Comparison of ENCODE assay signal across 27 cellular contexts in the genomic region with DNA sequence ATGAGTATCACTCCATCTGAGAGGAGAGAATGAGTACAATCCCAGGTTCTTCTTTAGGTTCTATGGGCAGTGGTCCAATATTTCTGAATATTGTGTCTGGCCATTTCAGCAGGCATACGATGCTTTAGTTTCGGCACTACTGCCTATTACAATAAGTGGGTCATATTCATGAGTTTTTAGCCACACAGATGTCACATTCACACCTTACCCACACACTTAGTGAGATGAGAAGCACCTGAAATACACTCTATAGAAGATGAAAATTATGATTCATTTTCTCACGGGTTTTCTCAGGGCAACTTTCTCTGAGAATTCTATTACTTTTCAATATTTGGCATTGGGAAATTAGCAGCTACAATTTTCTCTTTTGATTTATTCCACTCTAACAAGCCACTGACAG.
"Had no signal": no experiment of that assay in that cellular context is flagged by ENCODE, and none has a peak within 500 bp of the region (broad histone marks: within the 10 kb centered on the region; RNA-seq: fewer than 3 reads in every experiment).

No MANE protein-coding gene starts in this region.

- H3K4me3 Mint-ChIP-seq: activated CD4-positive, alpha-beta memory T cell treated with anti-CD3 and anti-CD28 coated beads for 36 hours; activated CD4-positive, alpha-beta T cell treated with anti-CD3 and anti-CD28 coated beads, Interleukin-2, amount 10 ng/mL, durations not matched to agents 24 days and 14 days; activated T-cell treated with anti-CD3 and anti-CD28 coated beads, Interleukin-2, amount 50 U/mL, for 24 hours; brain; central memory CD8-positive, alpha-beta T cell had no signal

- H3K27me3 ChIP-seq: MG63, Peyer's patch, SJCRH30 had no signal

- H3K36me3 ChIP-seq: MG63, Peyer's patch, SJCRH30, WERI-Rb-1 had no signal

- H3K9me3 Mint-ChIP-seq: activated CD4-positive, alpha-beta memory T cell treated with anti-CD3 and anti-CD28 coated beads for 36 hours; activated T-cell treated with anti-CD3 and anti-CD28 coated beads, Interleukin-2, amount 50 U/mL, for 24 hours; activated T-helper 2 cell treated with anti-CD3 and anti-CD28 coated beads, Interferon-gamma antibody, Interleukin-2, Interleukin-4, amounts not matched to agents 10 μg/mL and 5 μg/mL and 100 μg/mL, durations not matched to agents 14 hours and 24 hours and 36 hours; central memory CD8-positive, alpha-beta T cell had no signal

- H3K9me3 ChIP-seq: MG63, Peyer's patch, SJCRH30, SK-N-SH had no signal

- H3K27me3 Mint-ChIP-seq: activated CD4-positive, alpha-beta T cell treated with anti-CD3 and anti-CD28 coated beads, Interleukin-2, amount 10 ng/mL, durations not matched to agents 24 days and 14 days; activated T-cell treated with anti-CD3 and anti-CD28 coated beads, Interleukin-2, amount 50 U/mL, for 24 hours had no signal

- H3K4me1 ChIP-seq: Peyer's patch, SJCRH30 had no signal

- H3K36me3 Mint-ChIP-seq: activated CD4-positive, alpha-beta memory T cell treated with anti-CD3 and anti-CD28 coated beads for 36 hours; brain had no signal

- H3K27ac ChIP-seq: Peyer's patch, RWPE1, SJCRH30, WERI-Rb-1 had no signal

- H3K4me3 ChIP-seq: MG63, Peyer's patch, SJCRH30 had no signal

- H3K27ac Mint-ChIP-seq: activated CD4-positive, alpha-beta memory T cell treated with anti-CD3 and anti-CD28 coated beads for 36 hours; activated CD4-positive, alpha-beta T cell treated with anti-CD3 and anti-CD28 coated beads, Interleukin-2, amount 10 ng/mL, durations not matched to agents 24 days and 14 days; activated T-cell treated with anti-CD3 and anti-CD28 coated beads, Interleukin-2, amount 50 U/mL, for 24 hours; activated T-helper 2 cell treated with anti-CD3 and anti-CD28 coated beads, Interferon-gamma antibody, Interleukin-2, Interleukin-4, amounts not matched to agents 10 μg/mL and 5 μg/mL and 100 μg/mL, durations not matched to agents 14 hours and 24 hours and 36 hours; brain had no signal

- DNase-seq: activated CD4-positive, alpha-beta memory T cell treated with anti-CD3 and anti-CD28 coated beads for 36 hours; activated CD4-positive, alpha-beta T cell treated with anti-CD3 and anti-CD28 coated beads, Interleukin-2, amount 10 ng/mL, durations not matched to agents 24 days and 14 days; activated CD8-positive, alpha-beta memory T cell treated with anti-CD3 and anti-CD28 coated beads, Interleukin-2, amount 50 U/mL, for 4 hours; activated gamma-delta T cell treated with Interleukin-2 at 50 U/mL for 16 hours; activated naive CD4-positive, alpha-beta T cell treated with anti-CD3 and anti-CD28 coated beads, Interleukin-2, amount 50 U/mL, for 16 hours; activated T-cell treated with anti-CD3 and anti-CD28 coated beads, Interleukin-2, amount 50 U/mL, for 24 hours; amygdala; MG63; NCI-H1105; NCI-H1436; NCI-H1694 treated with DMSO at 0.1 percent for 48 hours; NCI-H2029 treated with DMSO at 0.1 percent for 48 hours; NCI-H345; NCI-H510A; NCI-H69; NK-92 treated with Interleukin-12 subunit alpha and Interleukin-12 subunit beta, amount 100 ng/mL, for 24 hours; OCI-M1; Peyer's patch; Right ventricle myocardium superior; SJCRH30; SK-N-SH; T-helper 1 cell; WERI-Rb-1 had no signal
